In genomic region chrX:1212532-1212931, GRCh38 we compare ENCODE assay signal across 1 cellular context.
TF ChIP-seq lines count a peak whose summit lies in the region.

Gene CRLF2 (minus strand): TSS chrX:1212649. CDS start chrX:1212634, 15 bp downstream.

TF ChIP-seq in GM12878, 131 proteins besides CTCF, POLR2A, EP300 and RAD21 (continued from another document and continues in another):
- peak; percentile 57 for TF ChIP-seq CREB1 (IDR thresholded peaks at IDR 0.05; ENCODE audit: low read depth)
- no peak for TF ChIP-seq ZZZ3 (IDR thresholded peaks at IDR 0.05; ENCODE audit: control insufficient read depth, insufficient read length, low read depth)
- no peak for TF ChIP-seq BRCA1 (IDR thresholded peaks at IDR 0.05; ENCODE audit: low read depth, low read length)
- TF ChIP-seq PML (IDR thresholded peaks at IDR 0.05; ENCODE audit: low read length): 0 out of 2 replicates have a peak, but pooled peaks have one; percentile 34
- TF ChIP-seq GATAD2B (conservative IDR thresholded peaks at IDR 0.05; ENCODE audit: low read depth): 0 out of 2 replicates have a peak, but pooled peaks have one; percentile 29
- no peak for TF ChIP-seq ZNF24 (IDR thresholded peaks at IDR 0.05)
- peak; percentile 80 for TF ChIP-seq MTA2 (IDR thresholded peaks at IDR 0.05; ENCODE audit: low read depth)
- peak; percentile 65; the same call in 1 of the 2 replicates for TF ChIP-seq MTA3 (IDR thresholded peaks at IDR 0.05; ENCODE audit: borderline replicate concordance, low read length)
- no peak for TF ChIP-seq RBBP5 (conservative IDR thresholded peaks at IDR 0.05)
- no peak for TF ChIP-seq FOS (IDR thresholded peaks at IDR 0.05; ENCODE audit: borderline replicate concordance, extremely low read depth, insufficient read length)
- peak; percentile 65; the same call in 1 of the 2 replicates for TF ChIP-seq PAX5 (IDR thresholded peaks at IDR 0.05; ENCODE audit: borderline replicate concordance, low read depth, low read length)
- peak; percentile 14 for TF ChIP-seq BCL3 (IDR thresholded peaks at IDR 0.05; ENCODE audit: borderline replicate concordance, insufficient read depth, low read depth, low read length, poor library complexity, severe bottlenecking)
- no peak for TF ChIP-seq KAT2A (conservative IDR thresholded peaks at IDR 0.05; ENCODE audit: control insufficient read depth, low read depth, low read length)
- no peak for TF ChIP-seq WRNIP1 (IDR thresholded peaks at IDR 0.05; ENCODE audit: borderline replicate concordance, low read depth, low read length)
- peak; percentile 16; the same call in 1 of the 2 replicates for TF ChIP-seq YY1 (IDR thresholded peaks at IDR 0.05; ENCODE audit: low read depth, low read length)
- peak in 1 of 2 experiments; percentile 28; a peak in 1 of 4 replicates for TF ChIP-seq SRF (IDR thresholded peaks at IDR 0.05; ENCODE audit: low read depth in 2 of 2, low read length in 2 of 2)
- TF ChIP-seq EED (IDR thresholded peaks at IDR 0.05; ENCODE audit: low read depth): peak; percentile 94
- no peak for TF ChIP-seq PRDM15 (CRISPR knock-in tag; IDR thresholded peaks at IDR 0.05)
- no peak for TF ChIP-seq E4F1 (IDR thresholded peaks at IDR 0.05; ENCODE audit: borderline replicate concordance, partially characterized antibody)
- TF ChIP-seq ATF2 (IDR thresholded peaks at IDR 0.05; ENCODE audit: low read length): peak; percentile 84
- no peak for TF ChIP-seq NFXL1 (IDR thresholded peaks at IDR 0.05; ENCODE audit: borderline replicate concordance)
- TF ChIP-seq ZSCAN29 (IDR thresholded peaks at IDR 0.05): no peak
- TF ChIP-seq BHLHE40 (IDR thresholded peaks at IDR 0.05; ENCODE audit: borderline replicate concordance in 1 of 2, low read depth in 2 of 2, low read length in 1 of 2): peak; percentile 47 to 58; a peak in 2 of 4 replicates
- TF ChIP-seq TBL1XR1 (IDR thresholded peaks at IDR 0.05; ENCODE audit: low read depth, low read length): peak; percentile 76; the same call in 1 of the 2 replicates
- TF ChIP-seq RB1 (IDR thresholded peaks at IDR 0.05; ENCODE audit: borderline replicate concordance): no peak
- peak; percentile 31; the same call in 1 of the 2 replicates for TF ChIP-seq ZBED1 (IDR thresholded peaks at IDR 0.05; ENCODE audit: borderline replicate concordance)
- TF ChIP-seq ELK1 (IDR thresholded peaks at IDR 0.05; ENCODE audit: low read depth, low read length): no peak
- TF ChIP-seq BMI1 (IDR thresholded peaks at IDR 0.05; ENCODE audit: borderline replicate concordance): no peak
- 0 out of 2 replicates have a peak, but pooled peaks have one; percentile 16 for TF ChIP-seq TCF7 (IDR thresholded peaks at IDR 0.05; ENCODE audit: borderline replicate concordance)
- TF ChIP-seq IKZF2 (IDR thresholded peaks at IDR 0.05): peak; percentile 95 to 97
- no peak for TF ChIP-seq CBFB (IDR thresholded peaks at IDR 0.05; ENCODE audit: low read depth)
- TF ChIP-seq REST (IDR thresholded peaks at IDR 0.05; ENCODE audit: low read depth, low read length): no peak
- no peak for TF ChIP-seq IRF5 (IDR thresholded peaks at IDR 0.05; ENCODE audit: borderline replicate concordance)
- no peak for TF ChIP-seq STAT1 (conservative IDR thresholded peaks at IDR 0.05)
- TF ChIP-seq BCLAF1 (IDR thresholded peaks at IDR 0.05): no peak
- TF ChIP-seq ASH2L (IDR thresholded peaks at IDR 0.05; ENCODE audit: borderline replicate concordance, low read depth): no peak
- no peak for TF ChIP-seq MXI1 (IDR thresholded peaks at IDR 0.05; ENCODE audit: low read depth, low read length)
- TF ChIP-seq RAD51 (IDR thresholded peaks at IDR 0.05): no peak
- TF ChIP-seq CBX5 (IDR thresholded peaks at IDR 0.05; ENCODE audit: low read depth): peak; percentile 69; the same call in 1 of the 2 replicates
- TF ChIP-seq HDGF (IDR thresholded peaks at IDR 0.05): 0 out of 2 replicates have a peak, but pooled peaks have one; percentile 51
- no peak for TF ChIP-seq SMARCA5 (IDR thresholded peaks at IDR 0.05)
- peak; percentile 86 for TF ChIP-seq NFIC (IDR thresholded peaks at IDR 0.05; ENCODE audit: low read depth, low read length)
- peak; percentile 71; the same call in 1 of the 2 replicates for TF ChIP-seq MYB (IDR thresholded peaks at IDR 0.05; ENCODE audit: borderline replicate concordance, low read depth, low read length)
- TF ChIP-seq CREM (IDR thresholded peaks at IDR 0.05; ENCODE audit: low read depth): peak; percentile 68
- TF ChIP-seq ZNF217 (IDR thresholded peaks at IDR 0.05): no peak
- TF ChIP-seq KLF5 (IDR thresholded peaks at IDR 0.05; ENCODE audit: partially characterized antibody): no peak
- no peak for TF ChIP-seq SREBF1 (IDR thresholded peaks at IDR 0.05; ENCODE audit: low read length)
